In the genomic region with DNA sequence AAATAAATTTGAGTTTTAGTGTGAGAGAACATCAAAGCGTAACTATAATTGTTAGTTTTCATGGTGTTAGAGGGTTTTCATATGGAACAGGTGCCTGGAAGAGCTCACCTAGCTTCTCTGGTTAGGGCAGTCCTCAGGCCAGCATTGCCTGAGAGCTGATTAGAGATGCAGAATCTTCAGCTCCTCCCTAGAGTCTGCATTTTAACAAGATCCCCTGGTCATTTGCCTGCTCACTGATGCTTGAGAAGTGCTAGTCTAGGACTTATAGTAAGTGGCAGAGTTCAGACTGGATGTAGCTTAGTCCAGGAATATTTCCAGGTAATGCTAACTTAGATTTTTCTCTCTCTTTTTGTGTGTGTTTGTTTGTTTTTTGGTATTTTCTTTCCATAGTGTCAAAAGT, we compare ENCODE assay signal across 24 cellular contexts.
"Had no signal": no experiment of that assay in that cellular context is flagged by ENCODE, and none has a peak within 500 bp of the region (broad histone marks: within the 10 kb centered on the region; RNA-seq: fewer than 3 reads in every experiment).

No MANE protein-coding gene starts in this region.

- ATAC-seq: left colon; left ventricle myocardium superior; lower lobe of right lung; naive thymus-derived CD8-positive, alpha-beta T cell; sciatic nerve; stimulated activated effector memory CD8-positive, alpha-beta T cell treated with anti-CD3 and anti-CD28 coated beads, Interleukin-12 subunit alpha, Interleukin-12 subunit beta, amount 100 ng/mL, for 72 hours had no signal

- DNase-seq: cortex of kidney; effector CD4-positive, alpha-beta T cell; hypothalamus; immature natural killer cell; islet precursor cell; kidney glomerular epithelial cell; left colon; left ventricle myocardium superior; lower lobe of right lung; naive thymus-derived CD8-positive, alpha-beta T cell; stimulated activated CD4-positive, alpha-beta T cell treated with anti-CD3 and anti-CD28 coated beads, Interleukin-12 subunit alpha, Interleukin-12 subunit beta, amount 100 ng/mL, for 4 hours; stimulated activated CD4-positive, alpha-beta T cell treated with anti-CD3 and anti-CD28 coated beads, Interleukin-1b, Interleukin-23, amount 100 ng/mL, for 48 hours; stimulated activated CD4-positive, alpha-beta T cell treated with anti-CD3 and anti-CD28 coated beads, Interleukin-4, amount 100 ng/mL, for 24 hours; stimulated activated naive CD4-positive, alpha-beta T cell treated with Interleukin-2 at 50 U/mL for 16 hours; substantia nigra; testis; upper lobe of left lung had no signal

- H3K4me1 ChIP-seq: lower lobe of right lung, parathyroid adenoma, right atrium auricular region, testis, tibial nerve, upper lobe of left lung had no signal

- H2AFZ ChIP-seq: parathyroid adenoma had no signal

- H3K27ac ChIP-seq: lower lobe of right lung, neutrophil, parathyroid adenoma, right atrium auricular region, testis, tibial nerve, upper lobe of left lung had no signal

- H3K4me3 ChIP-seq: lower lobe of right lung, right atrium auricular region, smooth muscle cell, testis, tibial nerve, upper lobe of left lung had no signal

- H3K79me2 ChIP-seq: parathyroid adenoma had no signal

- H3K4me2 ChIP-seq: smooth muscle cell had no signal

- H3K27me3 ChIP-seq: neutrophil, right atrium auricular region, testis, tibial nerve, upper lobe of left lung had no signal

- H3K9me3 ChIP-seq: lower lobe of right lung, neutrophil, right atrium auricular region, testis, tibial nerve, upper lobe of left lung had no signal

- H3K9ac ChIP-seq: parathyroid adenoma had no signal
